Comparison of ENCODE assay signal across 15 cellular contexts in the genomic region with DNA sequence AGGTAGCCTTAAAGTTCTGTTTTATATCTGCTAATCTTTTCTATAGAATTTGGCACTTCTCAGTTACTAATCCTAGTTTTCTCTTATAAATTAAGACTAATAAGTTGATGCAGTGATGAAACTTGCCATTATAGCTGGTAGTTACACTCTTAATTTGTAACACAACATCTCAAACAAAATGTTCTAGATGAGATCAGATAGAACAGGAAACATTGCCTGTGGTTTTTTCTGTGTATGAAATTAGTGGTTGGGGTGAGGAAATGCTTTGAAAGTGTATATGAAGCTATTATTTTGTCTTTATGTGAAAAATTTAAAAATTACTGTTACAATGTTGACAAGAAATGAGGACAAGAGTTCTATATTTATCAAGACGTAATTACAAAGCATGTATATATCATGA.
DNase-seq lines count a peak whose midpoint lies in the region; ATAC-seq and TF ChIP-seq lines count a peak whose summit lies in the region.
"Had no signal": no experiment of that assay in that cellular context is flagged by ENCODE, and none has a peak within 500 bp of the region (broad histone marks: within the 10 kb centered on the region; RNA-seq: fewer than 3 reads in every experiment).

No MANE protein-coding gene starts in this region.

- no peaks in the 10 kb centered on the region for H3K9me3 ChIP-seq in BLaER1
- no peaks in the 10 kb centered on the region for H3K9me3 ChIP-seq in CD8-positive, alpha-beta memory T cell (ENCODE audit: low read length)
- H3K9me3 ChIP-seq in muscle layer of duodenum (ENCODE audit: control insufficient read depth in 1 of 2, low read length in 2 of 2): no peaks in the 10 kb centered on the region

- intact Hi-C loops in activated CD4-positive, alpha-beta memory T cell treated with anti-CD3 and anti-CD28 coated beads for 36 hours (cut with micrococcal nuclease): loop anchor here (2.0 kb wide), 1 partner anchor 18 kb away; no protein-coding TSS in a partner anchor
- intact Hi-C loops in left colon (cut with DNase I, micrococcal nuclease): no loop called here

- DNase-seq in CD8-positive, alpha-beta memory T cell: peak in 2 of 5 donors; percentile 47 to 48
- no peak for DNase-seq in activated CD4-positive, alpha-beta memory T cell treated with anti-CD3 and anti-CD28 coated beads for 36 hours
- no peak for DNase-seq in DMS79 treated with DMSO at 0.1 percent for 48 hours (lab: John Stamatoyannopoulos, UW)
- DNase-seq in NCI-H128 (lab: John Stamatoyannopoulos, UW; ENCODE audit: unreplicated experiment): no peak
- no peak for DNase-seq in left colon
- DNase-seq in nephron progenitor cell: no peak
- DNase-seq: DMS79, NCI-H1417 treated with DMSO at 0.1 percent for 48 hours, PC-3 had no signal

- POLR2A ChIA-PET in CD8-positive, alpha-beta memory T cell (lab: Charles Lee): interaction anchor here (0.6 to 0.9 kb wide), 3 partner anchors 26 to 92 kb away, joined by 3 to 4 read pairs (median 3); partner anchors contain the start of gene PCNX1
- POLR2A ChIA-PET in activated CD4-positive, alpha-beta memory T cell treated with anti-CD3 and anti-CD28 coated beads for 36 hours (lab: Charles Lee): interaction anchor here (0.9 kb wide), 1 partner anchor 11 kb away, joined by 3 read pairs; no protein-coding TSS in a partner anchor

- H3K4me3 ChIP-seq in BLaER1: no peak overlapping the region
- H3K4me3 ChIP-seq in CD8-positive, alpha-beta memory T cell (ENCODE audit: low read length): peak overlapping the region; percentile 7
- H3K4me3 ChIP-seq in muscle layer of duodenum (ENCODE audit: low read depth in 1 of 2, low read length in 2 of 2): no peak overlapping the region

- H3K27ac ChIP-seq in BLaER1 (no peak overlapping the region), muscle layer of duodenum (ENCODE audit: low read length) (peak overlapping the region; percentile 10)
- H3K27ac ChIP-seq in CD8-positive, alpha-beta memory T cell (ENCODE audit: low read depth, low read length): no peak overlapping the region
- H3K27ac ChIP-seq: parathyroid adenoma had no signal

- no peak for ATAC-seq in left colon
- ATAC-seq: HCT116, PC-3, WTC11 had no signal

- TF ChIP-seq CTCF in nephron progenitor cell (IDR thresholded peaks at IDR 0.05): no peak

- H3K36me3 ChIP-seq in BLaER1 (peaks cover 23% of the 10 kb centered on the region), muscle layer of duodenum (ENCODE audit: control insufficient read depth in 1 of 2, insufficient read depth in 2 of 2, low read length in 2 of 2) (peaks cover 5 to 8% of the 10 kb centered on the region in 2 donors)
- H3K36me3 ChIP-seq in CD8-positive, alpha-beta memory T cell (ENCODE audit: insufficient read depth, low read length): peaks cover 5% of the 10 kb centered on the region

- H3K4me1 Mint-ChIP-seq in CD8-positive, alpha-beta memory T cell: peaks cover 70 to 95% (median 89%) of the 10 kb centered on the region in 3 donors
- H3K4me1 Mint-ChIP-seq in activated CD4-positive, alpha-beta memory T cell treated with anti-CD3 and anti-CD28 coated beads for 36 hours (ENCODE audit: low read depth): peaks cover 74% of the 10 kb centered on the region
- peaks cover 6% of the 10 kb centered on the region for H3K4me1 Mint-ChIP-seq in nephron progenitor cell

- peak overlapping the region; percentile 43 for H3K4me2 ChIP-seq in BLaER1

- H3K4me1 ChIP-seq in BLaER1 (peaks cover 17% of the 10 kb centered on the region), muscle layer of duodenum (ENCODE audit: control insufficient read depth in 1 of 2, insufficient read depth in 2 of 2, low read length in 2 of 2) (no peaks in the 10 kb centered on the region)
- peaks cover 80% of the 10 kb centered on the region for H3K4me1 ChIP-seq in CD8-positive, alpha-beta memory T cell (ENCODE audit: insufficient read depth, low read length)
- H3K4me1 ChIP-seq: parathyroid adenoma had no signal

- H3K27me3 Mint-ChIP-seq in CD8-positive, alpha-beta memory T cell: no peaks in the 10 kb centered on the region
- H3K27me3 Mint-ChIP-seq in activated CD4-positive, alpha-beta memory T cell treated with anti-CD3 and anti-CD28 coated beads for 36 hours: no peaks in the 10 kb centered on the region
- H3K27me3 Mint-ChIP-seq in nephron progenitor cell (ENCODE audit: low read depth, poor library complexity): no peaks in the 10 kb centered on the region
- H3K27me3 Mint-ChIP-seq: memory B cell had no signal

- H3K9me3 Mint-ChIP-seq in CD8-positive, alpha-beta memory T cell: peaks cover 0 to 4% (median 0%) of the 10 kb centered on the region in 5 donors
- peaks cover 3% of the 10 kb centered on the region for H3K9me3 Mint-ChIP-seq in activated CD4-positive, alpha-beta memory T cell treated with anti-CD3 and anti-CD28 coated beads for 36 hours
- H3K9me3 Mint-ChIP-seq in nephron progenitor cell: no peaks in the 10 kb centered on the region
- H3K9me3 Mint-ChIP-seq: memory B cell, WTC11 had no signal

- H3K27ac Mint-ChIP-seq in CD8-positive, alpha-beta memory T cell: peak overlapping the region; percentile 43 to 96 (median 70)
- peak overlapping the region; percentile 10 for H3K27ac Mint-ChIP-seq in activated CD4-positive, alpha-beta memory T cell treated with anti-CD3 and anti-CD28 coated beads for 36 hours
- no peak overlapping the region for H3K27ac Mint-ChIP-seq in nephron progenitor cell
- H3K27ac Mint-ChIP-seq: memory B cell, WTC11 had no signal

- H3K36me3 Mint-ChIP-seq in CD8-positive, alpha-beta memory T cell: peaks cover 14 to 49% (median 45%) of the 10 kb centered on the region in 3 donors
- H3K36me3 Mint-ChIP-seq in activated CD4-positive, alpha-beta memory T cell treated with anti-CD3 and anti-CD28 coated beads for 36 hours: peaks cover 34% of the 10 kb centered on the region
- H3K36me3 Mint-ChIP-seq in nephron progenitor cell (ENCODE audit: low read depth): peaks cover 36% of the 10 kb centered on the region

- CTCF ChIA-PET in CD8-positive, alpha-beta memory T cell (lab: Charles Lee): interaction anchor here (1.0 to 3.5 kb wide), 2 partner anchors 9 to 92 kb away, joined by 4 to 23 read pairs; partner anchors contain the start of gene PCNX1
- CTCF ChIA-PET in activated CD4-positive, alpha-beta memory T cell treated with anti-CD3 and anti-CD28 coated beads for 36 hours (lab: Charles Lee): interaction anchor here (0.6 to 1.7 kb wide), 4 partner anchors 12 to 422 kb away, joined by 3 to 4 read pairs (median 4); no protein-coding TSS in a partner anchor

- H3K9ac ChIP-seq in BLaER1: no peak overlapping the region
- H3K9ac ChIP-seq: parathyroid adenoma had no signal

- H3K27me3 ChIP-seq in BLaER1 (no peaks in the 10 kb centered on the region), muscle layer of duodenum (ENCODE audit: low read depth, low read length) (no peaks in the 10 kb centered on the region)
- H3K27me3 ChIP-seq in CD8-positive, alpha-beta memory T cell (ENCODE audit: insufficient read depth, low read length, poor library complexity, severe bottlenecking): no peaks in the 10 kb centered on the region

- peak overlapping the region; percentile 58 to 78 (median 63) for H3K4me3 Mint-ChIP-seq in CD8-positive, alpha-beta memory T cell
- H3K4me3 Mint-ChIP-seq in activated CD4-positive, alpha-beta memory T cell treated with anti-CD3 and anti-CD28 coated beads for 36 hours: no peak overlapping the region
- no peak overlapping the region for H3K4me3 Mint-ChIP-seq in nephron progenitor cell
- H3K4me3 Mint-ChIP-seq: memory B cell, WTC11 had no signal

- no peaks in the 10 kb centered on the region for H4K20me1 ChIP-seq in BLaER1

Comparison
In these comparisons a context has a peak if more than half of its experiments do, and no peak if none do; other contexts are left out.
1. H3K4me3 Mint-ChIP-seq: peak in CD8-positive, alpha-beta memory T cell (7 of 7); none in activated CD4-positive, alpha-beta memory T cell treated with anti-CD3 and anti-CD28 coated beads for 36 hours (single experiment) and nephron progenitor cell (single experiment).